8 cellular contexts compared by ENCODE assay signal in the genomic region with DNA sequence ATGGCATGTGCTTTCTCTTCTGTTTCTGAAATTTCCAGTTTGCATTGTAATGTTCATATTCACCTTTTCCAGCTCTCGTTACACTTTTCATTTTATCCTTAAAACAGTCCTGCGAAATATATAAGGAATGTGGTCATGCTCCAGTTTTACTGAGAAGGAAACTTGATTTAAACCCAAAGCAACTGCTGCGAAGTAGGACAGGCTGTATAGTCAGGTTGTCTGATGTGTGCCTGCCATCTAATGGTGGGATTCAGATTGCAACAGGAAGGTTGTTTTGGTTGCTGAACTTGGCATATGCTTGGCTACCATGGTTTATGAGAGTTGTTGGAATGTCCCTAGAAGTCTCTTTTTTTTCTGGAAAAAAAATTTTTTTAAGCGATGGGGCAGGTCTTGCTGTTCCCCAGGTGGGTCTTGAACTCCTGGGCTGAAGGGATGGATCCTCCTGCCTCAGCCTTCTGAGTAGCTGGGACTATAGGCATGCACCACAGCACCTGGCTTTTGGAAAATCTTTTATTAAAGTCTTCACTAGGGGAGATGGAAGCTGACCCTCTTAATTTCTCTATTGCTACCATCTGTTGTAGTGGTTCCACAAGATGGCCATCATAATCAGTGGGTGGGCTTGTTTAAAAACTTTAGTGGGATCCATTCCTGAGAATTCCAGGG.
DNase-seq lines count a peak whose midpoint lies in the region; ATAC-seq and TF ChIP-seq lines count a peak whose summit lies in the region.

No MANE protein-coding gene starts in this region.

- H3K4me2 ChIP-seq in KMS-11: no peak overlapping the region

- in situ Hi-C loops in G401 (cut with HindIII; ENCODE audit: low sequenced_read_pairs): no loop called here

- H3K9me3 Mint-ChIP-seq in activated T-helper 17 cell treated with anti-CD3 and anti-CD28 coated beads, Interleukin-2, amount 50 U/mL, for 72 hours: no peaks in the 10 kb centered on the region
- H3K9me3 Mint-ChIP-seq in osteocyte (ENCODE audit: unreplicated experiment): no peaks in the 10 kb centered on the region

- no peak overlapping the region for H3K4me3 Mint-ChIP-seq in activated T-helper 17 cell treated with anti-CD3 and anti-CD28 coated beads, Interleukin-2, amount 50 U/mL, for 72 hours
- no peak overlapping the region for H3K4me3 Mint-ChIP-seq in osteocyte (ENCODE audit: unreplicated experiment)

- TF ChIP-seq CTCF in KMS-11 (conservative IDR thresholded peaks at IDR 0.05; ENCODE audit: low read depth, low read length) (peak; percentile 99), foreskin keratinocyte (conservative IDR thresholded peaks at IDR 0.05) (peak; percentile 96), osteocyte (IDR thresholded peaks at IDR 0.05) (peak; percentile 93), uterus (IDR thresholded peaks at IDR 0.05) (peak; percentile 72 to 94 (median 88))

- H3K4me1 ChIP-seq in KMS-11 (ENCODE audit: low read depth, poor library complexity, severe bottlenecking): peaks cover 6% of the 10 kb centered on the region
- H3K4me1 ChIP-seq in foreskin keratinocyte: no peaks in the 10 kb centered on the region
- no peaks in the 10 kb centered on the region for H3K4me1 ChIP-seq in uterus

- H3K4me1 Mint-ChIP-seq in activated T-helper 17 cell treated with anti-CD3 and anti-CD28 coated beads, Interleukin-2, amount 50 U/mL, for 72 hours: no peaks in the 10 kb centered on the region
- peaks cover 27% of the 10 kb centered on the region for H3K4me1 Mint-ChIP-seq in osteocyte (ENCODE audit: unreplicated experiment)

- no peaks in the 10 kb centered on the region for H4K20me1 ChIP-seq in KMS-11 (ENCODE audit: insufficient read depth)

- no peak overlapping the region for H3K27ac ChIP-seq in KMS-11
- no peak overlapping the region for H3K27ac ChIP-seq in foreskin keratinocyte
- H3K27ac ChIP-seq in uterus: no peak overlapping the region

- H3K36me3 ChIP-seq in KMS-11 (ENCODE audit: insufficient read depth) (no peaks in the 10 kb centered on the region), uterus (no peaks in the 10 kb centered on the region)

- no peaks in the 10 kb centered on the region for H3K9me3 ChIP-seq in uterus

- ATAC-seq in GM21825 (IDR thresholded peaks at IDR 0.05; ENCODE audit: unreplicated experiment) (peak; percentile 75), foreskin keratinocyte (peak; percentile 85)
- ATAC-seq in activated T-helper 17 cell treated with anti-CD3 and anti-CD28 coated beads, Interleukin-2, amount 50 U/mL, for 72 hours (replicated peaks): peak; percentile 82

- DNase-seq in G401 (ENCODE audit: low spot score) (peak; percentile 88), RKO (ENCODE audit: low spot score) (peak; percentile 81), foreskin keratinocyte (peak in 1 of 2 donors; percentile 64), osteocyte (ENCODE audit: extremely low spot score, unreplicated experiment) (no peak), uterus (peak; percentile 52 to 63)

- peak overlapping the region; percentile 9 for H3K27ac Mint-ChIP-seq in activated T-helper 17 cell treated with anti-CD3 and anti-CD28 coated beads, Interleukin-2, amount 50 U/mL, for 72 hours
- H3K27ac Mint-ChIP-seq in osteocyte (ENCODE audit: unreplicated experiment): peak overlapping the region; percentile 24

- H3K4me3 ChIP-seq in KMS-11 (IDR thresholded peaks at IDR 0.05; ENCODE audit: insufficient read depth, low read depth, low read length): no peak overlapping the region
- H3K4me3 ChIP-seq in uterus: no peak overlapping the region

- TF ChIP-seq POLR2A in uterus (IDR thresholded peaks at IDR 0.05): no peak

- no peaks in the 10 kb centered on the region for H3K27me3 Mint-ChIP-seq in activated T-helper 17 cell treated with anti-CD3 and anti-CD28 coated beads, Interleukin-2, amount 50 U/mL, for 72 hours
- no peaks in the 10 kb centered on the region for H3K27me3 Mint-ChIP-seq in osteocyte (ENCODE audit: unreplicated experiment)

- no peak overlapping the region for H3K9ac ChIP-seq in KMS-11

- H3K79me2 ChIP-seq in KMS-11 (ENCODE audit: insufficient read depth, low read depth): no peaks in the 10 kb centered on the region

- no peaks in the 10 kb centered on the region for H3K36me3 Mint-ChIP-seq in activated T-helper 17 cell treated with anti-CD3 and anti-CD28 coated beads, Interleukin-2, amount 50 U/mL, for 72 hours (ENCODE audit: low read depth)
- no peaks in the 10 kb centered on the region for H3K36me3 Mint-ChIP-seq in osteocyte (ENCODE audit: unreplicated experiment)

- no peaks in the 10 kb centered on the region for H3K27me3 ChIP-seq in KMS-11 (ENCODE audit: insufficient read depth, low read depth)
- H3K27me3 ChIP-seq in foreskin keratinocyte: no peaks in the 10 kb centered on the region
- no peaks in the 10 kb centered on the region for H3K27me3 ChIP-seq in uterus

- H2AFZ ChIP-seq in KMS-11 (ENCODE audit: low read depth): no peak overlapping the region

- intact Hi-C loops in uterus (cut with DNase I; ENCODE audit: low total_unique reads): loop anchor here (10.0 kb wide), 1 partner anchor 519 kb away; no protein-coding TSS in a partner anchor
